In genomic region chr19:6238256-6238642, GRCh38 we compare ENCODE assay signal across 13 cellular contexts. TPM values are rescaled to one million over a fixed set of nuclear protein-coding genes. Genes with fewer than 3 reads are reported as not detected.
DNase-seq lines count a peak whose midpoint lies in the region; FAIRE-seq and TF ChIP-seq lines count a peak whose summit lies in the region.
"Had no signal": no experiment of that assay in that cellular context is flagged by ENCODE, and none has a peak within 500 bp of the region (broad histone marks: within the 10 kb centered on the region; RNA-seq: fewer than 3 reads in every experiment).

No MANE protein-coding gene starts in this region.

- H3K9me3 ChIP-seq in Loucy (ENCODE audit: insufficient read depth, low read depth, low read length): no peaks in the 10 kb centered on the region
- no peaks in the 10 kb centered on the region for H3K9me3 ChIP-seq in adrenal gland (replicated peaks in 1 of 3)

- DNase-seq in caudate nucleus (lab: John Stamatoyannopoulos, UW) (peak in 17 of 61 donors; percentile 21 to 73 (median 43)), nephron progenitor cell (no peak), adrenal gland (no peak), NCI-H524 (lab: John Stamatoyannopoulos, UW) (no peak), RCC 7860 (ENCODE audit: low spot score) (no peak), NCI-H1092 treated with DMSO at 0.1 percent for 48 hours (lab: John Stamatoyannopoulos, UW) (no peak)
- DNase-seq: activated CD4-positive, alpha-beta T cell treated with anti-CD3 and anti-CD28 coated beads for 1 hour; EL; NK-92 treated with Interleukin-12 subunit alpha and Interleukin-12 subunit beta, amount 100 ng/mL, for 24 hours had no signal

- H3K9ac ChIP-seq in Loucy (ENCODE audit: low read depth, low read length, poor library complexity, severe bottlenecking): no peak overlapping the region

- 0 out of 2 replicates have a peak, but pooled peaks cover 6% of the 10 kb centered on the region for H3F3A ChIP-seq in Loucy (ENCODE audit: low read depth)

- peaks cover 11% of the 10 kb centered on the region for H3K36me3 Mint-ChIP-seq in nephron progenitor cell (ENCODE audit: low read depth)

- WGBS in adrenal gland, 4 donors: 70 to 80% (median 75%) methylated on average over 6 of the region's 6 CpGs

- no peaks in the 10 kb centered on the region for H3K9me2 ChIP-seq in Loucy (replicated peaks; ENCODE audit: low read depth, low read length)

- H3K27me3 ChIP-seq in Loucy (ENCODE audit: insufficient read depth, low read length, poor library complexity, severe bottlenecking): no peaks in the 10 kb centered on the region
- no peaks in the 10 kb centered on the region for H3K27me3 ChIP-seq in adrenal gland

- peaks cover 92% of the 10 kb centered on the region for H3K79me2 ChIP-seq in Loucy (ENCODE audit: insufficient read depth, low read length)

- no peak overlapping the region for H3K4me3 Mint-ChIP-seq in nephron progenitor cell

- peak overlapping the region; percentile 86 for H3K27ac Mint-ChIP-seq in nephron progenitor cell

- peaks cover 21% of the 10 kb centered on the region for H3K4me1 ChIP-seq in Loucy (ENCODE audit: insufficient read depth, low read length, poor library complexity, severe bottlenecking)
- H3K4me1 ChIP-seq in adrenal gland (replicated peaks in 1 of 2): peaks cover 22 to 54% of the 10 kb centered on the region in 2 donors

- intact Hi-C loops in adrenal gland (cut with DNase I): no loop called here

- no peak for FAIRE-seq in RCC 7860 (lab: Jason Lieb, UNC)
- FAIRE-seq: kidney had no signal

- H3K27ac ChIP-seq in C4-2B: peak overlapping the region; percentile 93
- peak overlapping the region; percentile 60 for H3K27ac ChIP-seq in caudate nucleus (ENCODE audit: low read depth, low read length)
- peak overlapping the region in 2 of 5 donors; percentile 23 to 28 for H3K27ac ChIP-seq in adrenal gland

- TF ChIP-seq POLR2A in adrenal gland (IDR thresholded peaks at IDR 0.05): no peak

- no peaks in the 10 kb centered on the region for H3K36me3 ChIP-seq in Loucy (ENCODE audit: insufficient read depth, low read length)
- H3K36me3 ChIP-seq in adrenal gland (replicated peaks in 1 of 2): no peaks in the 10 kb centered on the region

- peaks cover 58% of the 10 kb centered on the region for H4K20me1 ChIP-seq in Loucy (ENCODE audit: insufficient read depth, low read length, poor library complexity, severe bottlenecking)

- H3K27me3 Mint-ChIP-seq in nephron progenitor cell (ENCODE audit: low read depth, poor library complexity): no peaks in the 10 kb centered on the region

- no peaks in the 10 kb centered on the region for H3K9me3 Mint-ChIP-seq in nephron progenitor cell

- no peak overlapping the region for H2AFZ ChIP-seq in Loucy (ENCODE audit: low read length)

- no peak overlapping the region for H3K4me3 ChIP-seq in Loucy (ENCODE audit: low read length, poor library complexity, severe bottlenecking)
- no peak overlapping the region for H3K4me3 ChIP-seq in adrenal gland
- H3K4me3 ChIP-seq: coronary artery had no signal

- TF ChIP-seq CTCF in C4-2B (conservative IDR thresholded peaks at IDR 0.05): no peak
- no peak for TF ChIP-seq CTCF in Loucy (conservative IDR thresholded peaks at IDR 0.05; ENCODE audit: low read length)
- no peak for TF ChIP-seq CTCF in nephron progenitor cell (IDR thresholded peaks at IDR 0.05)
- TF ChIP-seq CTCF in adrenal gland (IDR thresholded peaks at IDR 0.05): no peak

- peak overlapping the region; percentile 17 for H3K4me2 ChIP-seq in Loucy (ENCODE audit: low read depth, low read length, poor library complexity, severe bottlenecking)

- peaks cover 77% of the 10 kb centered on the region for H3K4me1 Mint-ChIP-seq in nephron progenitor cell

RNA-seq across cellular contexts. Expression of gene MLLT1, which starts 41.5 kb away (rescaled TPM):
- total RNA-seq in adrenal gland: 10 to 100 TPM; 15.5 to 66.3 (median 31.9) TPM
- 10 to 100 TPM; 10.4 to 41.1 (median 33.6) TPM for polyA plus RNA-seq in adrenal gland
